In genomic region chr7:146874722-146875121, GRCh38 we compare ENCODE assay signal across 1 cellular context.
TF ChIP-seq lines count a peak whose summit lies in the region.

No MANE protein-coding gene starts in this region.

TF ChIP-seq in H1, 55 proteins besides CTCF, POLR2A, EP300 and RAD21:
- TF ChIP-seq RXRA (IDR thresholded peaks at IDR 0.05; ENCODE audit: insufficient read depth, low read depth, low read length) (no peak), RBBP5 (IDR thresholded peaks at IDR 0.05; ENCODE audit: borderline replicate concordance, low read depth, low read length) (no peak), SP2 (IDR thresholded peaks at IDR 0.05; ENCODE audit: low read length) (no peak), TAF1 (IDR thresholded peaks at IDR 0.05; ENCODE audit: low read depth, low read length) (no peak), MAX (IDR thresholded peaks at IDR 0.05) (no peak), CEBPB (IDR thresholded peaks at IDR 0.05; ENCODE audit: low read depth, low read length) (peak; percentile 67; the same call in 1 of the 2 replicates), NRF1 (IDR thresholded peaks at IDR 0.05; ENCODE audit: low read depth, low read length) (no peak), POU5F1 (IDR thresholded peaks at IDR 0.05; ENCODE audit: low read depth, low read length) (no peak), ZNF274 (IDR thresholded peaks at IDR 0.05; ENCODE audit: borderline replicate concordance, extremely low read depth, low read length) (no peak)
